In genomic region chr2:131635576-131635975, GRCh38 we compare ENCODE assay signal across 20 cellular contexts.
A peak's percentile ranks its signal among the peaks of the same experiment; 100 is the strongest.
DNase-seq lines count a peak whose midpoint lies in the region; ATAC-seq and TF ChIP-seq lines count a peak whose summit lies in the region.
"Had no signal": no experiment of that assay in that cellular context is flagged by ENCODE, and none has a peak within 500 bp of the region (broad histone marks: within the 10 kb centered on the region; RNA-seq: fewer than 3 reads in every experiment).

No MANE protein-coding gene starts in this region.

- peaks cover 0 to 2% of the 10 kb centered on the region in 2 donors for H3K9me3 Mint-ChIP-seq in effector memory CD8-positive, alpha-beta T cell
- H3K9me3 Mint-ChIP-seq: CD4-positive, alpha-beta T cell; CD8-positive, alpha-beta T cell had no signal

- peaks cover 0 to 12% of the 10 kb centered on the region in 2 donors for H3K27me3 Mint-ChIP-seq in effector memory CD8-positive, alpha-beta T cell
- H3K27me3 Mint-ChIP-seq: B cell had no signal

- H4K91ac ChIP-seq in trophoblast cell (ENCODE audit: low read depth, low read length), result no peak overlapping the region

- no peak overlapping the region for H3K14ac ChIP-seq in trophoblast cell (ENCODE audit: low read length)

- H3K9ac ChIP-seq in OCI-LY1 (ENCODE audit: low read length) (no peak overlapping the region), trophoblast cell (ENCODE audit: low read length) (no peak overlapping the region)
- H3K9ac ChIP-seq: BLaER1 treated with 17β-estradiol and CSF1 and Interleukin-3, amounts not matched to agents 10 nM and 100 nM had no signal

- peak overlapping the region; percentile 35 for H3K27ac ChIP-seq in OCI-LY1 (ENCODE audit: low read depth, low read length, poor library complexity, severe bottlenecking)
- no peak overlapping the region for H3K27ac ChIP-seq in lower lobe of right lung
- H3K27ac ChIP-seq in trophoblast cell (ENCODE audit: low read depth, low read length), result no peak overlapping the region
- H3K27ac ChIP-seq: 22Rv1; A549; BLaER1 treated with 17β-estradiol and CSF1 and Interleukin-3, amounts not matched to agents 10 nM and 100 nM; C4-2B had no signal

- no peak overlapping the region for H3K4me3 ChIP-seq in OCI-LY1 (ENCODE audit: low read depth, low read length, poor library complexity, severe bottlenecking)
- H3K4me3 ChIP-seq in lower lobe of right lung, result no peak overlapping the region
- H3K4me3 ChIP-seq in trophoblast cell (ENCODE audit: low read depth, low read length), result peak overlapping the region; percentile 3
- H3K4me3 ChIP-seq: A549; BLaER1 treated with 17β-estradiol and CSF1 and Interleukin-3, amounts not matched to agents 10 nM and 100 nM had no signal

- H3K9me3 ChIP-seq in OCI-LY1 (ENCODE audit: low read length), result no peaks in the 10 kb centered on the region
- H3K9me3 ChIP-seq in lower lobe of right lung, result no peaks in the 10 kb centered on the region
- H3K9me3 ChIP-seq in trophoblast cell (ENCODE audit: insufficient read depth, low read depth, low read length), result peaks cover 2% of the 10 kb centered on the region
- H3K9me3 ChIP-seq: A549, Caco-2 had no signal

- H3K4ac ChIP-seq in trophoblast cell (ENCODE audit: low read depth, low read length), result no peak overlapping the region

- no peak overlapping the region for H3K4me3 Mint-ChIP-seq in effector memory CD8-positive, alpha-beta T cell
- H3K4me3 Mint-ChIP-seq: B cell; CD4-positive, alpha-beta T cell; CD8-positive, alpha-beta T cell had no signal

- H2BK120ac ChIP-seq in trophoblast cell (ENCODE audit: insufficient read depth, low read length, poor library complexity), result no peak overlapping the region

- no peaks in the 10 kb centered on the region for H3K79me1 ChIP-seq in trophoblast cell (ENCODE audit: low read length)

- TF ChIP-seq CTCF in OCI-LY1 (IDR thresholded peaks at IDR 0.05; ENCODE audit: low read length), result no peak
- no peak for TF ChIP-seq CTCF in lower lobe of right lung (IDR thresholded peaks at IDR 0.05)

- no peaks in the 10 kb centered on the region for H3F3A ChIP-seq in OCI-LY1 (ENCODE audit: insufficient read depth, low read length)

- peaks cover 4% of the 10 kb centered on the region for H3K36me3 Mint-ChIP-seq in effector memory CD8-positive, alpha-beta T cell (ENCODE audit: insufficient read depth)
- H3K36me3 Mint-ChIP-seq: CD8-positive, alpha-beta T cell had no signal

- H2AK5ac ChIP-seq in trophoblast cell (ENCODE audit: low read length), result no peak overlapping the region

- no peaks in the 10 kb centered on the region for H3K9me2 ChIP-seq in OCI-LY1 (ENCODE audit: low read depth, low read length)

- H4K20me1 ChIP-seq in OCI-LY1 (ENCODE audit: insufficient read depth, low read length), result no peaks in the 10 kb centered on the region
- H4K20me1 ChIP-seq: BLaER1 treated with 17β-estradiol and CSF1 and Interleukin-3, amounts not matched to agents 10 nM and 100 nM had no signal

- H3K27ac Mint-ChIP-seq in effector memory CD8-positive, alpha-beta T cell, result no peak overlapping the region
- H3K27ac Mint-ChIP-seq: B cell; CD4-positive, alpha-beta T cell; CD8-positive, alpha-beta T cell had no signal

- H3K4me1 ChIP-seq in OCI-LY1 (ENCODE audit: insufficient read depth, low read length, severe bottlenecking), result peaks cover 19% of the 10 kb centered on the region
- no peaks in the 10 kb centered on the region for H3K4me1 ChIP-seq in lower lobe of right lung
- no peaks in the 10 kb centered on the region for H3K4me1 ChIP-seq in trophoblast cell (ENCODE audit: control insufficient read depth in 1 of 2, insufficient read depth in 2 of 2, low read length in 2 of 2)
- H3K4me1 ChIP-seq: A549, Caco-2 had no signal

- intact Hi-C loops in lower lobe of right lung (cut with DNase I), result no loop called here

- H4K8ac ChIP-seq in trophoblast cell (ENCODE audit: low read depth, low read length), result no peak overlapping the region

- no peak overlapping the region for H2BK5ac ChIP-seq in trophoblast cell (ENCODE audit: low read depth, low read length, poor library complexity)

- no peak overlapping the region for H3K4me2 ChIP-seq in OCI-LY1 (ENCODE audit: low read length)
- H3K4me2 ChIP-seq in trophoblast cell (ENCODE audit: low read length), result no peak overlapping the region
- H3K4me2 ChIP-seq: A549 had no signal

- DNase-seq in activated effector memory CD4-positive, alpha-beta T cell treated with anti-CD3 and anti-CD28 coated beads, Interleukin-2, amount 50 U/mL, for 16 hours, result peak; percentile 43
- DNase-seq in activated effector memory CD4-positive, alpha-beta T cell treated with Interleukin-2 at 50 U/mL for 16 hours, result no peak
- DNase-seq in lower lobe of right lung, result peak; percentile 20
- no peak for DNase-seq in trophoblast cell
- DNase-seq in RPMI8226, result no peak
- DNase-seq in activated gamma-delta T cell (lab: John Stamatoyannopoulos, UW), result no peak
- DNase-seq in effector memory CD8-positive, alpha-beta T cell, result no peak
- DNase-seq: AML-193; Caco-2; Calu3; CD4-positive, alpha-beta T cell; CD8-positive, alpha-beta T cell; DMS79 treated with DMSO at 0.1 percent for 48 hours; GF-D8 had no signal

- no peak overlapping the region for H3K18ac ChIP-seq in trophoblast cell (ENCODE audit: low read length)

- H3K79me2 ChIP-seq in OCI-LY1 (ENCODE audit: insufficient read depth, low read length) (no peaks in the 10 kb centered on the region), trophoblast cell (ENCODE audit: control insufficient read depth, insufficient read depth, low read length, poor library complexity) (no peaks in the 10 kb centered on the region)

- H3K27me3 ChIP-seq in OCI-LY1 (ENCODE audit: insufficient read depth, low read length) (no peaks in the 10 kb centered on the region), lower lobe of right lung (ENCODE audit: low read depth) (no peaks in the 10 kb centered on the region), trophoblast cell (ENCODE audit: insufficient read depth, low read length) (no peaks in the 10 kb centered on the region)
- H3K27me3 ChIP-seq: BLaER1 treated with 17β-estradiol and CSF1 and Interleukin-3, amounts not matched to agents 10 nM and 100 nM had no signal

- no peak overlapping the region for H2BK12ac ChIP-seq in trophoblast cell (ENCODE audit: low read length)

- no peaks in the 10 kb centered on the region for H3K4me1 Mint-ChIP-seq in effector memory CD8-positive, alpha-beta T cell (ENCODE audit: low read depth in 2 of 2)
- H3K4me1 Mint-ChIP-seq: B cell had no signal

- H4K12ac ChIP-seq in trophoblast cell (ENCODE audit: low read depth, low read length), result no peak overlapping the region

- no peak overlapping the region for H3K23ac ChIP-seq in trophoblast cell (ENCODE audit: low read length)

- no CpG with 5 or more reads among the region's 9 CpGs for WGBS in trophoblast cell (ENCODE audit: extremely low coverage, insufficient coverage, insufficient read length)

- no peak for ATAC-seq in lower lobe of right lung
- no peak for ATAC-seq in effector memory CD8-positive, alpha-beta T cell (replicated peaks)
- ATAC-seq: A549; CD8-positive, alpha-beta T cell had no signal

- no peaks in the 10 kb centered on the region; the same call in 1 of the 2 replicates for H3K36me3 ChIP-seq in OCI-LY1 (ENCODE audit: insufficient read depth, low read length)
- no peaks in the 10 kb centered on the region for H3K36me3 ChIP-seq in lower lobe of right lung
- no peaks in the 10 kb centered on the region for H3K36me3 ChIP-seq in trophoblast cell (ENCODE audit: control insufficient read depth in 1 of 2, insufficient read depth in 2 of 2, low read length in 2 of 2)
- H3K36me3 ChIP-seq: BLaER1 treated with 17β-estradiol and CSF1 and Interleukin-3, amounts not matched to agents 10 nM and 100 nM had no signal

- H2AFZ ChIP-seq in OCI-LY1 (ENCODE audit: low read length) (no peak overlapping the region), trophoblast cell (ENCODE audit: insufficient read depth, low read length, poor library complexity) (no peak overlapping the region)

Comparison
In these comparisons a context has a peak if more than half of its experiments do, and no peak if none do; other contexts are left out.
1. DNase-seq: peak in activated effector memory CD4-positive, alpha-beta T cell treated with anti-CD3 and anti-CD28 coated beads, Interleukin-2, amount 50 U/mL, for 16 hours (single experiment) and lower lobe of right lung (single experiment); none in activated effector memory CD4-positive, alpha-beta T cell treated with Interleukin-2 at 50 U/mL for 16 hours (single experiment), trophoblast cell (0 of 2), RPMI8226 (single experiment), activated gamma-delta T cell (single experiment) and effector memory CD8-positive, alpha-beta T cell (0 of 3).